Comparison of ENCODE assay signal across 10 cellular contexts in the genomic region with DNA sequence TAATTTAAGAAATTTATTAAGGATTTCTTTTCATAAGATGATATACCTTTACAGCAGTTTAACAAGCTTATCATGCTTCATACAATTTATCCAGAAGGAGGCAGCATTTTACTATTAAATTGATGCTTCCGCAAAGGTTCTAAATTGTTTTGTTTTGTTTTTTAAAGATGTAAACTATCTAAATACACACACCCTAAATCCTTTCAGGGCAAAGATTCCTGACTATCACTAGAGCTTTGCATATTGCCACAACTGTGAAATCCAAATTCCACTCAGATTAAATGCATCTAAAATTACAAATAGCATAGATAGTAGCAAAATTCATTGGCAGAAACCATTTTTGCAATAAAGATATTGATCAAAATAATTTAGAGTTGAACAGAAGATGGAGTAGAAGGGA. TPM values are rescaled to one million over a fixed set of nuclear protein-coding genes. Genes with fewer than 3 reads are reported as not detected.
DNase-seq lines count a peak whose midpoint lies in the region; ATAC-seq and TF ChIP-seq lines count a peak whose summit lies in the region.
"Had no signal": no experiment of that assay in that cellular context is flagged by ENCODE, and none has a peak within 500 bp of the region (broad histone marks: within the 10 kb centered on the region; RNA-seq: fewer than 3 reads in every experiment).

No MANE protein-coding gene starts in this region.

- intact Hi-C loops in aorta (cut with DNase I), result loop anchor here (10.0 kb wide), 3 partner anchors 240 to 370 kb away; no protein-coding TSS in a partner anchor

- H3K4me3 ChIP-seq in OCI-LY3 (ENCODE audit: low read length), result no peak overlapping the region
- H3K4me3 ChIP-seq in aorta (ENCODE audit: low read length in 2 of 2), result no peak overlapping the region

- no peak overlapping the region for H3K4me2 ChIP-seq in OCI-LY3 (ENCODE audit: low read length)

- H4K20me1 ChIP-seq in OCI-LY3 (ENCODE audit: insufficient read depth, low read length), result no peaks in the 10 kb centered on the region

- H3K27ac ChIP-seq in OCI-LY3 (ENCODE audit: low read length) (no peak overlapping the region), aorta (ENCODE audit: low read depth in 1 of 2, low read length in 2 of 2) (no peak overlapping the region)
- H3K27ac ChIP-seq: neutrophil had no signal

- ATAC-seq in aorta (ENCODE audit: low FRiP score), result no peak

- H3K27me3 ChIP-seq in OCI-LY3 (ENCODE audit: low read depth, low read length) (peaks cover 17% of the 10 kb centered on the region), aorta (ENCODE audit: control insufficient read depth in 1 of 2, insufficient read depth in 2 of 2, low read length in 1 of 2) (no peaks in the 10 kb centered on the region)
- H3K27me3 ChIP-seq: neutrophil had no signal

- TF ChIP-seq CTCF in OCI-LY3 (IDR thresholded peaks at IDR 0.05; ENCODE audit: low read depth, low read length), result peak; percentile 71

- DNase-seq in NCI-H1417 (lab: John Stamatoyannopoulos, UW) (peak in 2 of 3 experiments; percentile 3 to 61), NCI-H1417 treated with DMSO at 0.1 percent for 48 hours (lab: John Stamatoyannopoulos, UW) (no peak), fibroblast of gingiva (ENCODE audit: low read depth) (peak; percentile 73), smooth muscle cell of the brain vasculature (ENCODE audit: low read depth, low spot score) (peak; percentile 7), cerebellum (ENCODE audit: low spot score) (no peak), aorta (no peak)
- DNase-seq in stimulated activated CD8-positive, alpha-beta memory T cell treated with anti-CD3 and anti-CD28 coated beads, Interleukin-4, amount 100 ng/mL, for 48 hours, result no peak
- DNase-seq: CD4-positive, alpha-beta memory T cell had no signal

- H3K4me1 ChIP-seq in OCI-LY3 (ENCODE audit: low read length) (peaks cover 10% of the 10 kb centered on the region), aorta (ENCODE audit: control insufficient read depth in 1 of 2, insufficient read depth in 2 of 2, low read length in 2 of 2) (no peaks in the 10 kb centered on the region)

- H3K79me2 ChIP-seq in OCI-LY3 (ENCODE audit: low read length), result no peaks in the 10 kb centered on the region

- H3K9me3 ChIP-seq in OCI-LY3 (ENCODE audit: insufficient read depth, low read length), result no peaks in the 10 kb centered on the region
- H3K9me3 ChIP-seq in aorta (ENCODE audit: control insufficient read depth, low read length), result no peaks in the 10 kb centered on the region
- H3K9me3 ChIP-seq: neutrophil had no signal

- H2AFZ ChIP-seq in OCI-LY3 (ENCODE audit: low read depth, low read length), result no peak overlapping the region

- WGBS in aorta, 2 donors, result 7 to 8% methylated on average over 1 of the region's 1 CpG

- H3K9ac ChIP-seq in OCI-LY3 (ENCODE audit: low read length), result no peak overlapping the region

- no peaks in the 10 kb centered on the region for H3K36me3 ChIP-seq in OCI-LY3 (replicated peaks; ENCODE audit: low read depth, low read length)
- H3K36me3 ChIP-seq in aorta (ENCODE audit: control insufficient read depth in 1 of 2, insufficient read depth in 2 of 2, low read length in 1 of 2), result no peaks in the 10 kb centered on the region
- H3K36me3 ChIP-seq: neutrophil had no signal

RNA-seq across cellular contexts. Expression of gene CCNL1, which starts 44.5 kb away (rescaled TPM):
- 139 TPM for total RNA-seq in cerebellum
- total RNA-seq in aorta, result 100 to 1,000 TPM; 159 to 189 TPM
- polyA plus RNA-seq in aorta, result 100 to 1,000 TPM in 1 of 2 donors, 10 to 100 TPM in 1; 17.4 to 142 TPM

Comparison
In these comparisons a context has a peak if more than half of its experiments do, and no peak if none do; other contexts are left out.
1. DNase-seq: peak in NCI-H1417 (2 of 3), fibroblast of gingiva (single experiment) and smooth muscle cell of the brain vasculature (single experiment); none in NCI-H1417 treated with DMSO at 0.1 percent for 48 hours (single experiment), stimulated activated CD8-positive, alpha-beta memory T cell treated with anti-CD3 and anti-CD28 coated beads, Interleukin-4, amount 100 ng/mL, for 48 hours (single experiment), cerebellum (single experiment) and aorta (0 of 2).